In genomic region chr13:25217023-25217909, GRCh38 we compare ENCODE assay signal across 1 cellular context.
TF ChIP-seq lines count a peak whose summit lies in the region.

No MANE protein-coding gene starts in this region.

TF ChIP-seq in SK-N-SH treated with all-trans-retinoic acid at 6 μM for 48 hours, 23 proteins besides CTCF, POLR2A, EP300 and RAD21 (continued from another document):
- TF ChIP-seq CREB5 (CRISPR knock-in tag; IDR thresholded peaks at IDR 0.05; ENCODE audit: low read depth) (no peak), TCF4 (CRISPR knock-in tag; IDR thresholded peaks at IDR 0.05; ENCODE audit: borderline replicate concordance) (no peak), ARNTL (CRISPR knock-in tag; IDR thresholded peaks at IDR 0.05; ENCODE audit: borderline replicate concordance, low read depth) (no peak), ESRRG (CRISPR knock-in tag; IDR thresholded peaks at IDR 0.05) (no peak), ZNF8 (CRISPR knock-in tag; IDR thresholded peaks at IDR 0.05) (no peak), GLIS3 (CRISPR knock-in tag; IDR thresholded peaks at IDR 0.05) (no peak), ZC3H10 (CRISPR knock-in tag; IDR thresholded peaks at IDR 0.05) (no peak), OSR1 (CRISPR knock-in tag; IDR thresholded peaks at IDR 0.05) (no peak), ZFP3 (CRISPR knock-in tag; IDR thresholded peaks at IDR 0.05) (no peak)
- TF ChIP-seq, protein P1, sequence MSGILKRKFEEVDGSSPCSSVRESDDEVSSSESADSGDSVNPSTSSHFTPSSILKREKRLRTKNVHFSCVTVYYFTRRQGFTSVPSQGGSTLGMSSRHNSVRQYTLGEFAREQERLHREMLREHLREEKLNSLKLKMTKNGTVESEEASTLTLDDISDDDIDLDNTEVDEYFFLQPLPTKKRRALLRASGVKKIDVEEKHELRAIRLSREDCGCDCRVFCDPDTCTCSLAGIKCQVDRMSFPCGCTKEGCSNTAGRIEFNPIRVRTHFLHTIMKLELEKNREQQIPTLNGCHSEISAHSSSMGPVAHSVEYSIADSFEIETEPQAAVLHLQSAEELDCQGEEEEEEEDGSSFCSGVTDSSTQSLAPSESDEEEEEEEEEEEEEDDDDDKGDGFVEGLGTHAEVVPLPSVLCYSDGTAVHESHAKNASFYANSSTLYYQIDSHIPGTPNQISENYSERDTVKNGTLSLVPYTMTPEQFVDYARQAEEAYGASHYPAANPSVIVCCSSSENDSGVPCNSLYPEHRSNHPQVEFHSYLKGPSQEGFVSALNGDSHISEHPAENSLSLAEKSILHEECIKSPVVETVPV (CRISPR knock-in tag; IDR thresholded peaks at IDR 0.05) = no peak
TF ChIP-seq in SK-N-SH treated with all-trans-retinoic acid at 6 μM for 48 hours: peak in this region for 0.
